Comparison of ENCODE assay signal across 27 cellular contexts in the genomic region with DNA sequence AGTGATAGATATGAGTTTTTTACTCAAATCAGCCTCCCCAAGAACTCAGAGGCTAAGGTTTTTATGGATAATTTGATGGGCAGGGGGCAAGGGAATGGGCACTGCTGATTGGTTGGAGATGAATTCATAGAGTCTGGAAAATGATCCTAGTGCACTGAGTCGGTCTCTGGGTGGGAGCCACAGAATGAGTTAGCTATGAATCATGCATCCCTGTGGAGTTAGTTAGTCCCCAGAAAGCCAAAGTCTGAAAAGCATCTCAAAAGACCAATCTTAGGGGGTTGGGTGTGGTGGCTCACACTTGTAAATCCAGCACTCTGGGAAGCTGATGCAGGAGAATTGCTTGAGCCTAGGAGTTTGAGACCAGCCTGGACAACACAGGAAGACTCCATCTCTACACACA.
"Had no signal": no experiment of that assay in that cellular context is flagged by ENCODE, and none has a peak within 500 bp of the region (broad histone marks: within the 10 kb centered on the region; RNA-seq: fewer than 3 reads in every experiment).

No MANE protein-coding gene starts in this region.

- H3K27ac ChIP-seq: body of pancreas, esophagus muscularis mucosa, gastroesophageal sphincter, heart left ventricle, spleen, thoracic aorta had no signal

- H3K4me3 Mint-ChIP-seq: activated CD4-positive, alpha-beta memory T cell treated with anti-CD3 and anti-CD28 coated beads, Interleukin-2, amount 10 ng/mL, durations not matched to agents 7 days and 5 days; activated naive CD4-positive, alpha-beta T cell treated with anti-CD3 and anti-CD28 coated beads for 36 hours; activated naive CD8-positive, alpha-beta T cell treated with anti-CD3 and anti-CD28 coated beads, Interleukin-2, amount 10 ng/mL, durations not matched to agents 7 days and 5 days; activated T-cell treated with anti-CD3 and anti-CD28 coated beads, Interleukin-2, amount 50 U/mL, for 72 hours; effector memory CD8-positive, alpha-beta T cell; natural killer cell; type B pancreatic cell had no signal

- H3K27me3 Mint-ChIP-seq: activated CD4-positive, alpha-beta memory T cell treated with anti-CD3 and anti-CD28 coated beads, Interleukin-2, amount 10 ng/mL, durations not matched to agents 7 days and 5 days; activated naive CD8-positive, alpha-beta T cell treated with anti-CD3 and anti-CD28 coated beads, Interleukin-2, amount 10 ng/mL, durations not matched to agents 7 days and 5 days; effector memory CD8-positive, alpha-beta T cell; progenitor cell of endocrine pancreas had no signal

- H3K36me3 ChIP-seq: esophagus muscularis mucosa, gastroesophageal sphincter, heart left ventricle, spleen, thoracic aorta had no signal

- FAIRE-seq: endothelial cell of umbilical vein, islet of Langerhans had no signal

- H3K27me3 ChIP-seq: body of pancreas, esophagus muscularis mucosa, gastroesophageal sphincter, heart left ventricle, spleen had no signal

- H3K9me3 ChIP-seq: body of pancreas, esophagus muscularis mucosa, gastroesophageal sphincter, spleen, thoracic aorta had no signal

- H3K4me1 ChIP-seq: body of pancreas, spleen had no signal

- H3K4me3 ChIP-seq: body of pancreas, esophagus muscularis mucosa, gastroesophageal sphincter, heart left ventricle, spleen, thoracic aorta had no signal

- DNase-seq: activated CD4-positive, alpha-beta memory T cell treated with anti-CD3 and anti-CD28 coated beads, Interleukin-2, amount 10 ng/mL, durations not matched to agents 7 days and 5 days; activated CD4-positive, alpha-beta T cell treated with anti-CD3 and anti-CD28 coated beads for 48 hours; activated effector memory CD4-positive, alpha-beta T cell treated with Interleukin-2 at 50 U/mL for 16 hours; activated naive CD4-positive, alpha-beta T cell treated with anti-CD3 and anti-CD28 coated beads for 36 hours; activated naive CD8-positive, alpha-beta T cell treated with anti-CD3 and anti-CD28 coated beads, Interleukin-2, amount 10 ng/mL, durations not matched to agents 7 days and 5 days; activated T-cell treated with anti-CD3 and anti-CD28 coated beads, Interleukin-2, amount 50 U/mL, for 72 hours; amniotic stem cell; body of pancreas; caudate nucleus; dermis blood vessel endothelial cell; effector memory CD8-positive, alpha-beta T cell; heart left ventricle; left ventricle myocardium superior; midbrain; natural killer cell; retina; spleen; stimulated activated CD4-positive, alpha-beta T cell treated with anti-CD3 and anti-CD28 coated beads, Interleukin-4, amount 100 ng/mL, for 24 hours; stimulated activated naive CD4-positive, alpha-beta T cell treated with Interleukin-2 at 50 U/mL for 16 hours; T-helper 9 cell had no signal

- ATAC-seq: activated T-cell treated with anti-CD3 and anti-CD28 coated beads, Interleukin-2, amount 50 U/mL, for 72 hours; body of pancreas; effector memory CD8-positive, alpha-beta T cell; gastroesophageal sphincter; heart left ventricle; left ventricle myocardium superior; natural killer cell had no signal

- H3K36me3 Mint-ChIP-seq: natural killer cell, type B pancreatic cell had no signal

- H3K4me1 Mint-ChIP-seq: activated CD4-positive, alpha-beta memory T cell treated with anti-CD3 and anti-CD28 coated beads, Interleukin-2, amount 10 ng/mL, durations not matched to agents 7 days and 5 days; activated naive CD8-positive, alpha-beta T cell treated with anti-CD3 and anti-CD28 coated beads, Interleukin-2, amount 10 ng/mL, durations not matched to agents 7 days and 5 days; natural killer cell had no signal

- H3K9me3 Mint-ChIP-seq: effector memory CD8-positive, alpha-beta T cell; type B pancreatic cell had no signal

- H3K27ac Mint-ChIP-seq: activated CD4-positive, alpha-beta memory T cell treated with anti-CD3 and anti-CD28 coated beads, Interleukin-2, amount 10 ng/mL, durations not matched to agents 7 days and 5 days; activated naive CD4-positive, alpha-beta T cell treated with anti-CD3 and anti-CD28 coated beads for 36 hours; activated naive CD8-positive, alpha-beta T cell treated with anti-CD3 and anti-CD28 coated beads, Interleukin-2, amount 10 ng/mL, durations not matched to agents 7 days and 5 days; activated T-cell treated with anti-CD3 and anti-CD28 coated beads, Interleukin-2, amount 50 U/mL, for 72 hours; effector memory CD8-positive, alpha-beta T cell; natural killer cell; progenitor cell of endocrine pancreas; type B pancreatic cell had no signal
